In the genomic region with DNA sequence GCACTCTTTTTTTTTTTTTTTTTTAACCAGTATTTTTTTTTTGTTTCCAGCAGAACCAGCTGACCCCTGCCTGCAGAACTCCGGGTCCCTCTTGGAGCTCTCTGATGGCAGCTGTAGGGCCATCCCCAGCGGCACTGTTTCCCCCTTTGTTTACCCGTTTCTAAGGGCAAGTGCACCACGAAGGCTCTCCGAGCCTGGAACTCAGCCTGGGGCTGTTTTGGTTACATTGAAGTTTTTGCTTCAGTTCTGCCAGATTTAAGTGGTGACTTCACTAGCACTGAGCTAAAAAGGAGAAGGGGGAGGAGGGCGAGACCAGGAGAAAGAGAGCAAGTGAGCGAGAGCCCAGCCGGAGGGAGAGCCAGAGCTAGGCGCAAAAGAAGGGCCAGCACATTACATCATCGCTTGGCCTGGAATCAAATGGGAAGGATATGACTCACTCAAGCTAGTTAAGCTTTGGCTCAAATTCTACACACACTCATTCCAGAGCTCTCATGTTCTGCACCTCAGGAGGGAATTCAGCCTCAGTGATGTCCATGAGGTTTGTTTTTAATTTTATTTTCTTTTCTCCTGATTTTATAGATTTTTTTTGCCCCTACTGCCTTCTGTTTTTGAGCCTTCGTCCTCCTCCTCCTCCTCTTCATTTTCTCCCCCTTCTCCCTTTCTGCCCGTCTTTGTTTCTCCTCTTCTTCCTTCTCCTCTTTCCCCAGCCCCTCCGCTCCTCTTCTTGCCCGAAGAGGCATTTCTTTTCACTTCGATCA, we compare ENCODE assay signal across 8 cellular contexts.
DNase-seq lines count a peak whose midpoint lies in the region; ATAC-seq and TF ChIP-seq lines count a peak whose summit lies in the region.

No MANE protein-coding gene starts in this region.

- H3K18ac ChIP-seq in mesendoderm (ENCODE audit: low read length) = peak overlapping the region; percentile 81

- TF ChIP-seq CTCF in thoracic aorta (IDR thresholded peaks at IDR 0.05) = no peak

- no peak overlapping the region for H3K23ac ChIP-seq in mesendoderm (ENCODE audit: low read length)

- no peaks in the 10 kb centered on the region for H3K36me3 ChIP-seq in BLaER1
- H3K36me3 ChIP-seq in MG63 = peaks cover 11% of the 10 kb centered on the region; the same call in 1 of the 2 replicates
- no peaks in the 10 kb centered on the region for H3K36me3 ChIP-seq in esophagus (ENCODE audit: control insufficient read depth in 2 of 2, insufficient read depth in 2 of 2, low read length in 1 of 2)
- H3K36me3 ChIP-seq in mesendoderm (ENCODE audit: control insufficient read depth, insufficient read depth, low read length) = no peaks in the 10 kb centered on the region
- no peaks in the 10 kb centered on the region for H3K36me3 ChIP-seq in thoracic aorta

- no peak overlapping the region for H4K5ac ChIP-seq in mesendoderm (ENCODE audit: low read length)

- H4K8ac ChIP-seq in mesendoderm (ENCODE audit: low read depth, low read length) = peak overlapping the region; percentile 95

- 2 to 4% methylated on average over 15 of the region's 15 CpGs for WGBS in esophagus, 2 donors
- no CpG with 5 or more reads among the region's 15 CpGs for WGBS in mesendoderm (ENCODE audit: extremely low coverage, insufficient coverage, low lambda C conversion rate)

- H3K4me2 ChIP-seq in BLaER1 (peak overlapping the region; percentile 75), mesendoderm (ENCODE audit: low read length) (peak overlapping the region; percentile 64)

- peak; percentile 63 for ATAC-seq in GM21515 (IDR thresholded peaks at IDR 0.05; ENCODE audit: unreplicated experiment)
- ATAC-seq in thoracic aorta (ENCODE audit: insufficient number of reproducible peaks, low FRiP score, low read depth) = peak; percentile 94
- no peak for ATAC-seq in GM18517 (IDR thresholded peaks at IDR 0.05; ENCODE audit: unreplicated experiment)

- H3K4me1 ChIP-seq in BLaER1 (peaks cover 44% of the 10 kb centered on the region), esophagus (ENCODE audit: control insufficient read depth in 2 of 2, insufficient read depth in 2 of 2, low read length in 1 of 2) (no peaks in the 10 kb centered on the region), mesendoderm (ENCODE audit: control insufficient read depth, low read depth, low read length) (no peaks in the 10 kb centered on the region), thoracic aorta (ENCODE audit: control insufficient read depth in 1 of 2, low read depth in 2 of 2) (peaks cover 15 to 44% of the 10 kb centered on the region in 2 donors)

- H3K9ac ChIP-seq in BLaER1 (no peak overlapping the region), mesendoderm (ENCODE audit: low read length) (peak overlapping the region; percentile 71)

- no peaks in the 10 kb centered on the region for H3K79me1 ChIP-seq in mesendoderm (ENCODE audit: low read length)

- H2BK5ac ChIP-seq in mesendoderm (ENCODE audit: low read length) = no peak overlapping the region

- no peak overlapping the region for H2BK120ac ChIP-seq in mesendoderm (ENCODE audit: low read depth, low read length)

- H3K4me3 ChIP-seq in BLaER1 = no peak overlapping the region
- H3K4me3 ChIP-seq in MG63 = peak overlapping the region; percentile 52
- H3K4me3 ChIP-seq in esophagus (ENCODE audit: low read depth in 1 of 2, low read length in 2 of 2) = peak overlapping the region; percentile 12 to 37
- peak overlapping the region; percentile 40 for H3K4me3 ChIP-seq in mesendoderm (ENCODE audit: low read length)
- H3K4me3 ChIP-seq in thoracic aorta = peak overlapping the region; percentile 72

- peak overlapping the region; percentile 73 for H3K56ac ChIP-seq in mesendoderm (ENCODE audit: low read length)

- no peak overlapping the region for H3K4ac ChIP-seq in mesendoderm (ENCODE audit: low read depth, low read length)

- no peaks in the 10 kb centered on the region for H4K20me1 ChIP-seq in BLaER1

- no peaks in the 10 kb centered on the region for H3K27me3 ChIP-seq in BLaER1
- H3K27me3 ChIP-seq in MG63 = no peaks in the 10 kb centered on the region
- H3K27me3 ChIP-seq in esophagus (ENCODE audit: control insufficient read depth in 1 of 2, insufficient read depth in 2 of 2, low read length in 2 of 2) = no peaks in the 10 kb centered on the region
- H3K27me3 ChIP-seq in mesendoderm (ENCODE audit: insufficient read depth, low read length, poor library complexity) = no peaks in the 10 kb centered on the region
- no peaks in the 10 kb centered on the region for H3K27me3 ChIP-seq in thoracic aorta (replicated peaks; ENCODE audit: insufficient read depth)

- no peaks in the 10 kb centered on the region for H3K9me3 ChIP-seq in BLaER1
- H3K9me3 ChIP-seq in MG63 = no peaks in the 10 kb centered on the region
- no peaks in the 10 kb centered on the region for H3K9me3 ChIP-seq in esophagus (ENCODE audit: control insufficient read depth in 2 of 2, insufficient read depth in 1 of 2, low read depth in 1 of 2, low read length in 1 of 2)
- no peaks in the 10 kb centered on the region for H3K9me3 ChIP-seq in thoracic aorta

- DNase-seq in MG63 (peak; percentile 97), SKM-1 treated with dmso at 0.1 percent for 144 hours (lab: John Stamatoyannopoulos, UW; ENCODE audit: unreplicated experiment) (peak; percentile 92), mesendoderm (peak; percentile 99), thoracic aorta (ENCODE audit: low spot score) (peak; percentile 90)

- H3K27ac ChIP-seq in BLaER1 (no peak overlapping the region), esophagus (ENCODE audit: low read depth in 2 of 2, low read length in 1 of 2) (peak overlapping the region; percentile 62 to 71), mesendoderm (ENCODE audit: low read depth, low read length) (peak overlapping the region; percentile 94), thoracic aorta (peak overlapping the region; percentile 89 to 98)

- peaks cover 1% of the 10 kb centered on the region for H3K79me2 ChIP-seq in mesendoderm (ENCODE audit: control insufficient read depth, insufficient read depth, low read length)

- H2AK5ac ChIP-seq in mesendoderm (ENCODE audit: low read length) = no peak overlapping the region

- no peak overlapping the region for H2BK15ac ChIP-seq in mesendoderm (replicated peaks; ENCODE audit: low read depth)
